23 cellular contexts compared by ENCODE assay signal in the genomic region with DNA sequence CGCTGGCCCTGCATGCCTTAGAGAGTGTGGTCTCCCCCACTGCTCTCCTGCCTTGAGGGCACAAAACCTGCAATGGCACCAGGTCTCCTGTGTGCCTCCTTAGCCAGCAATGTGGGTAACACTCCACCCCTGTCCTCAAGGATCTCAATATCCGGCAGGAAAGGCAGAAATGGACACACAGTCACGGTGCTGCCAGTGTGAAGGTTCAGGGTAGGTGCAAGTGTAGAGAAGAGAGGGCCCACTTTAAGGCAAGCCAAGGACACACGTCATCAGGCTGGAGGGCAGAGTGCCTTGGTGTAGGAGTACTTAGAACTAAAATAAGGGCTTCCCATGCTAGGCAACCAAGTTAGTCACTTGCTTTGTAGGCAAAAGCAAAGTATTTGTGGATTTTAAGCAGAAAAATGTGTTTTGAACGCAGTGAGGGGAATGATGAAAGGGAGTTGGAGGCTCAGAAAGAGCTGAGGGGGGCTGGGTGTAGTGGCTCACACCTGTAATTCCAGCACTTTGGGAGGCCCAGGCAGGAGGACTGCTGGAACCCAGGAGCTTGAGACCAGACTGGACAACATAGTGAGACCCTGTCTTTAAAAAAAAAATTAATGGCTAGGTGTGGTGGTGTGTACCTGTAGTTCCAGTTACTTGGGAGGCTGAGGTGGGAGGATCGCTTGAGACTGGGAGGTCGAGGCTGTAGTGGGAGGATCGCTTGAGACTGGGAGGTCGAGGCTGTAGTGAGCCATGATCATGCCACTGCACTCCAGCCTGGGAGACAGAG.
"Had no signal": no experiment of that assay in that cellular context is flagged by ENCODE, and none has a peak within 500 bp of the region (broad histone marks: within the 10 kb centered on the region; RNA-seq: fewer than 3 reads in every experiment).

No MANE protein-coding gene starts in this region.

- H3K27ac ChIP-seq: cardiac muscle cell, hepatocyte, pancreas, psoas muscle, spleen, tibial artery had no signal

- FAIRE-seq: colon, endothelial cell of umbilical vein, pancreas had no signal

- H3K79me2 ChIP-seq: hepatocyte had no signal

- H2AFZ ChIP-seq: hepatocyte had no signal

- H3K9me3 ChIP-seq: pancreas, psoas muscle, spleen, tibial artery had no signal

- H3K27me3 ChIP-seq: cardiac muscle cell, hepatocyte, pancreas had no signal

- H3K36me3 Mint-ChIP-seq: naive thymus-derived CD4-positive, alpha-beta T cell had no signal

- H3K4me3 ChIP-seq: cardiac muscle cell, hepatocyte, lung, pancreas, psoas muscle, spleen, tibial artery had no signal

- H3K27me3 Mint-ChIP-seq: dendritic cell treated with granulocyte-macrophage colony-stimulating factor and Interleukin-4, amounts not matched to agents 40 ng/mL and 50 ng/mL, for 4 days had no signal

- H3K36me3 ChIP-seq: cardiac muscle cell, pancreas, spleen, tibial artery had no signal

- ATAC-seq: effector memory CD8-positive, alpha-beta T cell; left colon; left ventricle myocardium superior; naive thymus-derived CD4-positive, alpha-beta T cell; pancreas; psoas muscle; sciatic nerve had no signal

- DNase-seq: effector memory CD8-positive, alpha-beta T cell; foreskin melanocyte; head of caudate nucleus; left colon; left ventricle myocardium superior; mesendoderm; naive thymus-derived CD4-positive, alpha-beta T cell; pancreas; psoas muscle; retina; spleen; stimulated activated CD4-positive, alpha-beta T cell treated with anti-CD3 and anti-CD28 coated beads, Interleukin-15, amount 100 ng/mL, for 24 hours; stimulated activated CD4-positive, alpha-beta T cell treated with anti-CD3 and anti-CD28 coated beads, Interleukin-1b, Interleukin-23, amount 100 ng/mL, for 48 hours; stimulated activated CD4-positive, alpha-beta T cell treated with anti-CD3 and anti-CD28 coated beads, Interleukin-4, amount 100 ng/mL, for 4 hours; stimulated activated naive CD4-positive, alpha-beta T cell; tibial artery had no signal

- H3K4me3 Mint-ChIP-seq: dendritic cell treated with granulocyte-macrophage colony-stimulating factor and Interleukin-4, amounts not matched to agents 40 ng/mL and 50 ng/mL, for 4 days; effector memory CD8-positive, alpha-beta T cell; naive thymus-derived CD4-positive, alpha-beta T cell had no signal

- H3K9me3 Mint-ChIP-seq: dendritic cell treated with granulocyte-macrophage colony-stimulating factor and Interleukin-4, amounts not matched to agents 40 ng/mL and 50 ng/mL, for 4 days; effector memory CD8-positive, alpha-beta T cell had no signal

- H3K27ac Mint-ChIP-seq: dendritic cell treated with granulocyte-macrophage colony-stimulating factor and Interleukin-4, amounts not matched to agents 40 ng/mL and 50 ng/mL, for 4 days; effector memory CD8-positive, alpha-beta T cell had no signal

- H3K4me2 ChIP-seq: hepatocyte had no signal

- H3K4me1 ChIP-seq: pancreas, psoas muscle, spleen, tibial artery had no signal
